Comparison of ENCODE assay signal across 24 cellular contexts in genomic region chr16:60031751-60032150, GRCh38.
DNase-seq lines count a peak whose midpoint lies in the region; ATAC-seq and TF ChIP-seq lines count a peak whose summit lies in the region.
"Had no signal": no experiment of that assay in that cellular context is flagged by ENCODE, and none has a peak within 500 bp of the region (broad histone marks: within the 10 kb centered on the region; RNA-seq: fewer than 3 reads in every experiment).

No MANE protein-coding gene starts in this region.

- no peaks in the 10 kb centered on the region for H3K4me1 ChIP-seq in PC-9 (replicated peaks; ENCODE audit: insufficient read depth)
- H3K4me1 ChIP-seq: BLaER1, Caco-2 had no signal

- BruUV-seq in PC-9 (replicated peaks; lab: Mats Ljungman, UMichigan), result no TSS peak

- ATAC-seq in activated T-helper 17 cell treated with anti-CD3 and anti-CD28 coated beads, Interleukin-2, amount 50 U/mL, for 72 hours (replicated peaks), result no peak
- ATAC-seq: Panc1, SK-N-SH treated with all-trans-retinoic acid at 6 μM for 48 hours had no signal

- H3K36me3 Mint-ChIP-seq in activated T-helper 17 cell treated with anti-CD3 and anti-CD28 coated beads, Interleukin-2, amount 50 U/mL, for 72 hours (ENCODE audit: low read depth), result no peaks in the 10 kb centered on the region

- peaks cover 17% of the 10 kb centered on the region for H3K9me3 Mint-ChIP-seq in activated T-helper 17 cell treated with anti-CD3 and anti-CD28 coated beads, Interleukin-2, amount 50 U/mL, for 72 hours

- no peak overlapping the region for H3K4me3 ChIP-seq in choroid plexus epithelial cell (ENCODE audit: low read depth, low read length)
- no peak overlapping the region for H3K4me3 ChIP-seq in PC-9
- H3K4me3 ChIP-seq: BLaER1 had no signal

- no peaks in the 10 kb centered on the region for H3K79me2 ChIP-seq in PC-9 (ENCODE audit: low read depth)

- H3K9me3 ChIP-seq in PC-9 (ENCODE audit: insufficient read depth, low read depth), result no peaks in the 10 kb centered on the region
- H3K9me3 ChIP-seq: BLaER1, Caco-2 had no signal

- intact Hi-C loops in PC-9 (cut with micrococcal nuclease; ENCODE audit: unreplicated experiment), result no loop called here

- H3K27ac Mint-ChIP-seq in activated T-helper 17 cell treated with anti-CD3 and anti-CD28 coated beads, Interleukin-2, amount 50 U/mL, for 72 hours, result no peak overlapping the region
- H3K27ac Mint-ChIP-seq: CD4-positive, alpha-beta T cell had no signal

- H3K27ac ChIP-seq in PC-9, result no peak overlapping the region
- H3K27ac ChIP-seq: BLaER1 had no signal

- no peaks in the 10 kb centered on the region for H3K27me3 ChIP-seq in PC-9 (ENCODE audit: insufficient read depth, low read depth)
- H3K27me3 ChIP-seq: BLaER1 had no signal

- no peak overlapping the region for H3K4me2 ChIP-seq in PC-9
- H3K4me2 ChIP-seq: BLaER1 had no signal

- no peak overlapping the region for H2AFZ ChIP-seq in PC-9

- no peaks in the 10 kb centered on the region for H4K20me1 ChIP-seq in PC-9 (ENCODE audit: insufficient read depth)
- H4K20me1 ChIP-seq: BLaER1 had no signal

- H3K36me3 ChIP-seq in PC-9 (ENCODE audit: low read depth), result no peaks in the 10 kb centered on the region
- H3K36me3 ChIP-seq: BLaER1 had no signal

- peak; percentile 8 for DNase-seq in AG09319 (ENCODE audit: extremely low read depth, low read depth)
- DNase-seq in H4 (ENCODE audit: low spot score), result peak; percentile 35
- DNase-seq in choroid plexus epithelial cell (ENCODE audit: low read depth), result peak; percentile 5
- peak; percentile 0 for DNase-seq in non-pigmented ciliary epithelial cell (ENCODE audit: low read depth)
- DNase-seq in NCI-H345 (lab: John Stamatoyannopoulos, UW), result no peak
- DNase-seq in PC-9, result no peak
- no peak for DNase-seq in cerebellum (ENCODE audit: low spot score)
- DNase-seq: 8988T; Caco-2; CD4-positive, alpha-beta T cell; DMS 273 treated with DMSO at 0.1 percent for 48 hours; DMS79 treated with DMSO at 0.1 percent for 48 hours; Kasumi-1; MM.1S; NCI-H1092; NCI-H1436 treated with DMSO at 0.1 percent for 48 hours; NCI-H2029; NCI-H2227 treated with DMSO at 0.1 percent for 48 hours; NCI-H510A treated with DMSO at 0.1 percent for 48 hours; NCI-H748 treated with DMSO at 0.1 percent for 48 hours had no signal

- TF ChIP-seq CTCF in AG09319 (IDR thresholded peaks at IDR 0.05; ENCODE audit: low read depth, low read length) (no peak), choroid plexus epithelial cell (conservative IDR thresholded peaks at IDR 0.05; ENCODE audit: low read depth, low read length) (no peak), PC-9 (conservative IDR thresholded peaks at IDR 0.05) (no peak)

- POLR2A ChIA-PET in PC-9 (lab: Charles Lee; ENCODE audit: unreplicated experiment), result no interaction called here

- H3K27me3 Mint-ChIP-seq in activated T-helper 17 cell treated with anti-CD3 and anti-CD28 coated beads, Interleukin-2, amount 50 U/mL, for 72 hours, result no peaks in the 10 kb centered on the region
- H3K27me3 Mint-ChIP-seq: CD4-positive, alpha-beta T cell had no signal

- H3F3A ChIP-seq in PC-9 (ENCODE audit: insufficient read depth, low read depth), result no peaks in the 10 kb centered on the region

- no peak overlapping the region for H3K4me3 Mint-ChIP-seq in activated T-helper 17 cell treated with anti-CD3 and anti-CD28 coated beads, Interleukin-2, amount 50 U/mL, for 72 hours
- H3K4me3 Mint-ChIP-seq: CD4-positive, alpha-beta T cell had no signal

- CTCF ChIA-PET in PC-9 (lab: Charles Lee), result no interaction called here

- H3K4me1 Mint-ChIP-seq in activated T-helper 17 cell treated with anti-CD3 and anti-CD28 coated beads, Interleukin-2, amount 50 U/mL, for 72 hours, result no peaks in the 10 kb centered on the region

- no peaks in the 10 kb centered on the region for H3K9me2 ChIP-seq in PC-9 (ENCODE audit: insufficient read depth)

Comparison
In these comparisons a context has a peak if more than half of its experiments do, and no peak if none do; other contexts are left out.
1. DNase-seq: peak in AG09319 (single experiment), H4 (single experiment), choroid plexus epithelial cell (single experiment) and non-pigmented ciliary epithelial cell (single experiment); none in NCI-H345 (single experiment), PC-9 (0 of 2) and cerebellum (single experiment).